1 cellular context compared by ENCODE assay signal in the genomic region with DNA sequence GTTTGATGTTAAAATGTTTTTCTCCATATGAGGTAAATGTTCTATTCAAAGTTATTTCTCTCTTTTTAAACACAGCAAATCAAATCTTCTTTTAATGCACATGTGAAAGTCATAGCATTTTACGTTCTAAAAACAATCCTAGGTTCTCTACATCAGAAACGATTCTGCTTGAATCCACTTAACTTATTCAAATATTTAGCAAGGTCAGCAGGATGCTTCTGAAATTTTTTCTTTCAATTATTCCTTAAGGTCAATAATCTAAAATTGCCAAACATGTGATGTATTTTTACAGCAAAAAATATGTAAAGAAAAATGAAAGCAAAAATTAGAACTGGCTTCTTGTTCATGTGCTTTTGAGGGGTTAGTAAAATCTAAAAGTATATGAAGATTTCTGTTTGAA.
TF ChIP-seq lines count a peak whose summit lies in the region.

No MANE protein-coding gene starts in this region.

TF ChIP-seq in GM23338, 12 proteins besides CTCF, POLR2A, EP300 and RAD21 (continued from another document):
- TF ChIP-seq, protein P1, sequence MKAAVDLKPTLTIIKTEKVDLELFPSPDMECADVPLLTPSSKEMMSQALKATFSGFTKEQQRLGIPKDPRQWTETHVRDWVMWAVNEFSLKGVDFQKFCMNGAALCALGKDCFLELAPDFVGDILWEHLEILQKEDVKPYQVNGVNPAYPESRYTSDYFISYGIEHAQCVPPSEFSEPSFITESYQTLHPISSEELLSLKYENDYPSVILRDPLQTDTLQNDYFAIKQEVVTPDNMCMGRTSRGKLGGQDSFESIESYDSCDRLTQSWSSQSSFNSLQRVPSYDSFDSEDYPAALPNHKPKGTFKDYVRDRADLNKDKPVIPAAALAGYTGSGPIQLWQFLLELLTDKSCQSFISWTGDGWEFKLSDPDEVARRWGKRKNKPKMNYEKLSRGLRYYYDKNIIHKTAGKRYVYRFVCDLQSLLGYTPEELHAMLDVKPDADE (IDR thresholded peaks at IDR 0.05) = no peak
